23 cellular contexts compared by ENCODE assay signal in genomic region chr12:39610626-39611025, GRCh38. TPM values are rescaled to one million over a fixed set of nuclear protein-coding genes. Genes with fewer than 3 reads are reported as not detected.
"Had no signal": no experiment of that assay in that cellular context is flagged by ENCODE, and none has a peak within 500 bp of the region (broad histone marks: within the 10 kb centered on the region; RNA-seq: fewer than 3 reads in every experiment).

No MANE protein-coding gene starts in this region.

- H3K27me3 ChIP-seq: gastrocnemius medialis, heart right ventricle, upper lobe of right lung had no signal

- H3K4me3 ChIP-seq: gastrocnemius medialis, heart right ventricle, lung, psoas muscle, thoracic aorta, upper lobe of right lung had no signal

- H3K27ac ChIP-seq: epithelial cell of prostate, gastrocnemius medialis, psoas muscle, thoracic aorta, upper lobe of right lung had no signal

- ATAC-seq: gastrocnemius medialis; sciatic nerve; stimulated activated naive CD8-positive, alpha-beta T cell treated with anti-CD3 and anti-CD28 coated beads, Interleukin-15, amount 100 ng/mL, for 72 hours; upper lobe of right lung had no signal

- H3K9me3 ChIP-seq: gastrocnemius medialis, heart right ventricle, psoas muscle, thoracic aorta, upper lobe of right lung had no signal

- H3K4me1 ChIP-seq: gastrocnemius medialis, psoas muscle, upper lobe of right lung had no signal

- DNase-seq: activated B cell treated with CpG ODN at 0.5 μM for 24 hours; activated CD4-positive, alpha-beta T cell treated with anti-CD3 and anti-CD28 coated beads, Interleukin-2, amount 10 ng/mL, durations not matched to agents 7 days and 5 days; activated CD8-positive, alpha-beta memory T cell treated with anti-CD3 and anti-CD28 coated beads for 24 hours; activated naive CD4-positive, alpha-beta T cell treated with anti-CD3 and anti-CD28 coated beads, Interleukin-2, amount 50 U/mL, for 16 hours; amygdala; cerebellar nuclear complex; effector memory CD4-positive, alpha-beta T cell; gastrocnemius medialis; heart right ventricle; psoas muscle; stimulated activated CD4-positive, alpha-beta T cell treated with anti-CD3 and anti-CD28 coated beads, Interleukin-1b, Interleukin-23, amount 100 ng/mL, for 48 hours; stimulated activated naive CD8-positive, alpha-beta T cell treated with anti-CD3 and anti-CD28 coated beads, Interleukin-15, amount 100 ng/mL, for 72 hours; upper lobe of right lung had no signal

- H3K4me1 Mint-ChIP-seq: activated B cell treated with CpG ODN at 0.5 μM for 24 hours, mesothelial cell of epicardium, neural crest cell had no signal

- H3K27ac Mint-ChIP-seq: activated B cell treated with CpG ODN at 0.5 μM for 24 hours; activated CD4-positive, alpha-beta T cell treated with anti-CD3 and anti-CD28 coated beads, Interleukin-2, amount 10 ng/mL, durations not matched to agents 7 days and 5 days; activated T-helper 2 cell treated with anti-CD3 and anti-CD28 coated beads, Interferon-gamma antibody, Interleukin-2, Interleukin-4, amounts not matched to agents 10 μg/mL and 5 μg/mL and 100 μg/mL, durations not matched to agents 14 hours and 24 hours and 36 hours; dendritic cell treated with granulocyte-macrophage colony-stimulating factor and Interleukin-4, amounts not matched to agents 40 ng/mL and 50 ng/mL, for 4 days; mesothelial cell of epicardium; stimulated activated naive CD8-positive, alpha-beta T cell treated with anti-CD3 and anti-CD28 coated beads, Interleukin-15, amount 100 ng/mL, for 72 hours; T-helper 2 cell treated with Interferon-gamma antibody and Interleukin-4, amounts not matched to agents 5 μg/mL and 100 μg/mL, for 36 hours had no signal

- H3K36me3 Mint-ChIP-seq: mesothelial cell of epicardium had no signal

- H3K36me3 ChIP-seq: gastrocnemius medialis, heart right ventricle, thoracic aorta, upper lobe of right lung had no signal

- H3K4me3 Mint-ChIP-seq: activated B cell treated with CpG ODN at 0.5 μM for 24 hours; activated CD4-positive, alpha-beta T cell treated with anti-CD3 and anti-CD28 coated beads, Interleukin-2, amount 10 ng/mL, durations not matched to agents 7 days and 5 days; dendritic cell treated with granulocyte-macrophage colony-stimulating factor and Interleukin-4, amounts not matched to agents 40 ng/mL and 50 ng/mL, for 4 days; mesothelial cell of epicardium; neural crest cell had no signal

- H3K27me3 Mint-ChIP-seq: activated B cell treated with CpG ODN at 0.5 μM for 24 hours; activated CD4-positive, alpha-beta T cell treated with anti-CD3 and anti-CD28 coated beads, Interleukin-2, amount 10 ng/mL, durations not matched to agents 7 days and 5 days; dendritic cell treated with granulocyte-macrophage colony-stimulating factor and Interleukin-4, amounts not matched to agents 40 ng/mL and 50 ng/mL, for 4 days; stimulated activated naive CD8-positive, alpha-beta T cell treated with anti-CD3 and anti-CD28 coated beads, Interleukin-15, amount 100 ng/mL, for 72 hours had no signal

- H3K9me3 Mint-ChIP-seq: activated B cell treated with CpG ODN at 0.5 μM for 24 hours; activated T-helper 2 cell treated with anti-CD3 and anti-CD28 coated beads, Interferon-gamma antibody, Interleukin-2, Interleukin-4, amounts not matched to agents 10 μg/mL and 5 μg/mL and 100 μg/mL, durations not matched to agents 14 hours and 24 hours and 36 hours; dendritic cell treated with granulocyte-macrophage colony-stimulating factor and Interleukin-4, amounts not matched to agents 40 ng/mL and 50 ng/mL, for 4 days; mesothelial cell of epicardium; neural crest cell; stimulated activated naive CD8-positive, alpha-beta T cell treated with anti-CD3 and anti-CD28 coated beads, Interleukin-15, amount 100 ng/mL, for 72 hours; T-helper 2 cell treated with Interferon-gamma antibody and Interleukin-4, amounts not matched to agents 5 μg/mL and 100 μg/mL, for 36 hours had no signal

RNA-seq across cellular contexts. Expression of gene ABCD2, which starts 9.0 kb away (rescaled TPM):
- total RNA-seq: osteocyte had no signal
